Comparison of ENCODE assay signal across 8 cellular contexts in the genomic region with DNA sequence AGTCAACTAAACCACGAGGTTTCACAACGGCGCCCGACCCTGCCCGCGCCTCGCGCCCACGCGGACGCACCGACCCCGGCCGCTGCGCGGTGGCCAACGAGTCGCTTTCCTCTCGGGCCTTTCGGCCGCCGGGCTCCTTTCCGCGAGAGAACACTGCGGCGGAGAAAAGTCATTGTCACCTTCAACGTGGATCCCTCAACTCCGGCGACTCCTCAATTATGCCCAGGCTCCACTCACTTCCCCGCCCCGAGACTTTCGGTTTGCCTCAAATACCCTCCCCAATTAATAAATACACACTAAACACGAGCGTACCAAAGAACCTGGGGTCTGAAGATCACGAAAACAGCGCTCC. TPM values are rescaled to one million over a fixed set of nuclear protein-coding genes. Genes with fewer than 3 reads are reported as not detected.
DNase-seq lines count a peak whose midpoint lies in the region; ATAC-seq, FAIRE-seq and TF ChIP-seq lines count a peak whose summit lies in the region.

No MANE protein-coding gene starts in this region.

- ATAC-seq in HCT116 (peak; percentile 1; the same call in 1 of the 2 replicates), psoas muscle (peak; percentile 10 to 38 (median 20)), HG02763 (IDR thresholded peaks at IDR 0.05; ENCODE audit: unreplicated experiment) (no peak), GM19452 (IDR thresholded peaks at IDR 0.05; ENCODE audit: unreplicated experiment) (no peak)

- TF ChIP-seq POLR2A in HCT116 (IDR thresholded peaks at IDR 0.05; ENCODE audit: borderline replicate concordance, extremely low read depth, insufficient read depth, insufficient read length) = no peak

- H3K4me3 ChIP-seq in BE2C (ENCODE audit: low read depth, low read length) = peak overlapping the region; percentile 99
- peak overlapping the region; percentile 91 to 92 for H3K4me3 ChIP-seq in HCT116 (replicated peaks in 1 of 2; ENCODE audit: low read depth in 1 of 2, low read length in 2 of 2)
- peak overlapping the region; percentile 82 for H3K4me3 ChIP-seq in psoas muscle

- no peak for FAIRE-seq in frontal cortex (lab: Jason Lieb, UNC)

- CTCF ChIA-PET in HCT116 (lab: Charles Lee) = interaction anchor here (1.0 kb wide), 2 partner anchors 54 to 78 kb away, joined by 3 to 4 read pairs; no protein-coding TSS in a partner anchor

- no peak overlapping the region for H2AFZ ChIP-seq in HCT116 (ENCODE audit: low read depth, low read length, poor library complexity, severe bottlenecking)

- H3K4me1 ChIP-seq in BE2C (peaks cover 10% of the 10 kb centered on the region), HCT116 (ENCODE audit: control insufficient read depth in 1 of 2, insufficient read depth in 2 of 2, low read length in 2 of 2) (peaks cover 18 to 40% of the 10 kb centered on the region in 2 experiments), psoas muscle (no peaks in the 10 kb centered on the region)

- BruUV-seq in HCT116 (replicated peaks; lab: Mats Ljungman, UMichigan) = TSS peak; percentile 64

- peaks cover 21% of the 10 kb centered on the region; the same call in 1 of the 2 replicates for H4K20me1 ChIP-seq in HCT116 (ENCODE audit: insufficient read depth)

- RAD21 ChIA-PET in HCT116 (lab: Charles Lee; ENCODE audit: low non-redundant PET in 1 of 2, low total read pairs in 2 of 2, uncharacterized antibody in 2 of 2, unreplicated experiment in 2 of 2) = interaction anchor here in 1 of 2 experiments (0.6 kb wide), 1 partner anchor 351 kb away, joined by 4 read pairs; no protein-coding TSS in a partner anchor

- TF ChIP-seq CTCF in BE2C (IDR thresholded peaks at IDR 0.05; ENCODE audit: low read depth, low read length) (no peak), HCT116 (IDR thresholded peaks at IDR 0.05 in 2 of 3, conservative IDR thresholded peaks at IDR 0.05 in 1 of 3; ENCODE audit: borderline replicate concordance in 1 of 3, insufficient read depth in 1 of 3, low read depth in 2 of 3, low read length in 2 of 3) (no peak), psoas muscle (IDR thresholded peaks at IDR 0.05) (no peak)

- H3K9me3 ChIP-seq in BE2C = no peaks in the 10 kb centered on the region
- H3K9me3 ChIP-seq in HCT116 (ENCODE audit: control insufficient read depth in 1 of 2, insufficient read depth in 1 of 2, low read depth in 1 of 2, low read length in 2 of 2) = no peaks in the 10 kb centered on the region
- H3K9me3 ChIP-seq in psoas muscle = no peaks in the 10 kb centered on the region

- H3K9ac ChIP-seq in HCT116 (ENCODE audit: low read length) = peak overlapping the region; percentile 97

- intact Hi-C loops in HCT116 (cut with micrococcal nuclease) = no loop called here
- intact Hi-C loops in psoas muscle (cut with DNase I) = no loop called here

- 0% methylated on average over 35 to 36 of the region's 36 CpGs for WGBS in psoas muscle, 3 donors

- H3K36me3 ChIP-seq in BE2C = peaks cover 13% of the 10 kb centered on the region
- no peaks in the 10 kb centered on the region for H3K36me3 ChIP-seq in HCT116 (ENCODE audit: control insufficient read depth in 1 of 2, insufficient read depth in 2 of 2, low read length in 2 of 2)
- no peaks in the 10 kb centered on the region for H3K36me3 ChIP-seq in psoas muscle (ENCODE audit: insufficient read depth in 1 of 2, low read depth in 1 of 2)

- DNase-seq in BE2C (no peak), HCT116 (ENCODE audit: low read depth, low spot score) (no peak), activated T-cell treated with anti-CD3 and anti-CD28 coated beads for 1 hour (ENCODE audit: low read depth) (peak; percentile 7), frontal cortex (ENCODE audit: low spot score in 2 of 2) (peak; percentile 25 to 41), psoas muscle (no peak), SKM-1 treated with dmso at 0.1 percent for 144 hours (lab: John Stamatoyannopoulos, UW; ENCODE audit: unreplicated experiment) (no peak)

- H3K79me2 ChIP-seq in HCT116 (ENCODE audit: insufficient read depth, low read length) = peaks cover 55% of the 10 kb centered on the region

- peak overlapping the region; percentile 93 for H3K4me2 ChIP-seq in HCT116 (ENCODE audit: low read length)

- peaks cover 13% of the 10 kb centered on the region for H3K27me3 ChIP-seq in BE2C
- no peaks in the 10 kb centered on the region for H3K27me3 ChIP-seq in HCT116 (ENCODE audit: insufficient read depth, low read length)
- peaks cover 0 to 31% (median 0%) of the 10 kb centered on the region in 3 donors for H3K27me3 ChIP-seq in psoas muscle (ENCODE audit: insufficient read depth in 3 of 3, low read length in 2 of 3)

- H3K9me2 ChIP-seq in HCT116 (ENCODE audit: insufficient read depth) = no peaks in the 10 kb centered on the region

- POLR2A ChIA-PET in HCT116 (lab: Charles Lee) = interaction anchor here (1.0 kb wide), 2 partner anchors 9 to 18 kb away, joined by 3 read pairs; no protein-coding TSS in a partner anchor

- TF ChIP-seq RAD21 in HCT116 (IDR thresholded peaks at IDR 0.05; ENCODE audit: low read depth) = no peak

- H3K27ac ChIP-seq in HCT116 (ENCODE audit: low read depth, low read length) (peak overlapping the region; percentile 87), psoas muscle (peak overlapping the region; percentile 72)

TF ChIP-seq in HCT116, 20 proteins besides CTCF, POLR2A, EP300 and RAD21:
- TF ChIP-seq EGR1 (IDR thresholded peaks at IDR 0.05; ENCODE audit: low read depth) (no peak), SIN3A (IDR thresholded peaks at IDR 0.05; ENCODE audit: low read depth) (peak; percentile 52)
TF ChIP-seq in HCT116: peak in this region for 1.

RNA-seq across cellular contexts. Expression of a gene that starts 0.5 kb away (rescaled TPM):
- polyA plus RNA-seq in BE2C (2012; ENCODE audit: insufficient read depth, insufficient read length, low read depth) = 149 TPM
- total RNA-seq in HCT116 (2021; ENCODE audit: unreplicated experiment) (179 TPM), frontal cortex (16.7 TPM), psoas muscle (1 to 10 TPM; 1.8 to 7.7 (median 3.7) TPM)
- 46.1 and 56.8 TPM in 2 replicates for polyA plus RNA-seq in HCT116 (2012)
- 1 to 10 TPM; 1.3 to 2.9 (median 2.7) TPM for polyA plus RNA-seq in psoas muscle

Comparison
In these comparisons a context has a peak if more than half of its experiments do, and no peak if none do; other contexts are left out.
1. DNase-seq: peak in activated T-cell treated with anti-CD3 and anti-CD28 coated beads for 1 hour (single experiment) and frontal cortex (2 of 2); none in BE2C (single experiment), HCT116 (single experiment), psoas muscle (0 of 2) and SKM-1 treated with dmso at 0.1 percent for 144 hours (single experiment).
2. ATAC-seq: peak in HCT116 (single experiment) and psoas muscle (4 of 4); none in HG02763 (single experiment) and GM19452 (single experiment).
3. RNA of a gene that starts 0.5 kb away (total RNA-seq): 179 TPM in HCT116 (single experiment); 16.7 TPM in frontal cortex (single experiment) and 1.8 to 7.7 TPM in psoas muscle; every median in the first group is over 10 times any median in the second.
4. Peak in every context shown above with its lines, with median percentiles within 50 percentile points of each other: H3K4me3 ChIP-seq.